Comparison of ENCODE assay signal across 8 cellular contexts in genomic region chr2:101253713-101254085, GRCh38. TPM values are rescaled to one million over a fixed set of nuclear protein-coding genes. Genes with fewer than 3 reads are reported as not detected.
DNase-seq lines count a peak whose midpoint lies in the region; ATAC-seq and TF ChIP-seq lines count a peak whose summit lies in the region.

No MANE protein-coding gene starts in this region.

- peaks cover 0 to 10% of the 10 kb centered on the region in 2 donors for H3K36me3 ChIP-seq in muscle layer of duodenum (ENCODE audit: control insufficient read depth in 1 of 2, insufficient read depth in 2 of 2, low read length in 2 of 2)

- no peak for DNase-seq in AG09309 (ENCODE audit: low read depth)
- DNase-seq in Jurkat, Clone E6-1 (ENCODE audit: low read depth, low spot score) = no peak
- peak; percentile 14 for DNase-seq in choroid plexus epithelial cell (ENCODE audit: low read depth)
- no peak for DNase-seq in amygdala (lab: John Stamatoyannopoulos, UW)
- no peak for DNase-seq in effector CD4-positive, alpha-beta T cell

- no peaks in the 10 kb centered on the region for H3K27me3 ChIP-seq in muscle layer of duodenum (ENCODE audit: low read depth, low read length)

- TF ChIP-seq POLR2A in GM18505 (IDR thresholded peaks at IDR 0.05; ENCODE audit: borderline replicate concordance, extremely low read depth, insufficient read depth, insufficient read length) = no peak

- ATAC-seq in HG02763 (IDR thresholded peaks at IDR 0.05; ENCODE audit: unreplicated experiment) = no peak
- no peak for ATAC-seq in GM18505 (IDR thresholded peaks at IDR 0.05; ENCODE audit: unreplicated experiment)

- peak overlapping the region; percentile 42 for H3K27ac ChIP-seq in muscle layer of duodenum (ENCODE audit: low read length)

- TF ChIP-seq CTCF in AG09309 (IDR thresholded peaks at IDR 0.05; ENCODE audit: control insufficient read depth, insufficient read depth, low read depth, low read length, missing control alignments) = no peak
- no peak for TF ChIP-seq CTCF in choroid plexus epithelial cell (conservative IDR thresholded peaks at IDR 0.05; ENCODE audit: low read depth, low read length)

- H3K4me3 ChIP-seq in AG09309 (ENCODE audit: control insufficient read depth, low read depth, low read length) (peak overlapping the region; percentile 80), choroid plexus epithelial cell (ENCODE audit: low read depth, low read length) (peak overlapping the region; percentile 90), muscle layer of duodenum (ENCODE audit: low read depth in 1 of 2, low read length in 2 of 2) (peak overlapping the region; percentile 86 to 97)
- peak overlapping the region; percentile 98 for H3K4me3 ChIP-seq in Jurkat, Clone E6-1 (ENCODE audit: low read length)

- peaks cover 10 to 22% of the 10 kb centered on the region in 2 donors for H3K4me1 ChIP-seq in muscle layer of duodenum (ENCODE audit: control insufficient read depth in 1 of 2, insufficient read depth in 2 of 2, low read length in 2 of 2)

- no peaks in the 10 kb centered on the region for H3K9me3 ChIP-seq in muscle layer of duodenum (ENCODE audit: control insufficient read depth in 1 of 2, low read length in 2 of 2)

RNA-seq across cellular contexts. Expression of gene CNOT11, which starts 1.0 kb away (rescaled TPM):
- 57.0 TPM for polyA plus RNA-seq in Jurkat, Clone E6-1 (2012; ENCODE audit: insufficient read depth, insufficient read length)

RNA-seq across cellular contexts. Expression of gene RNF149, which starts 54.8 kb away (rescaled TPM):
- polyA plus RNA-seq in Jurkat, Clone E6-1 (2012; ENCODE audit: insufficient read depth, insufficient read length) = 28.8 TPM
